11 cellular contexts compared by ENCODE assay signal in the genomic region with DNA sequence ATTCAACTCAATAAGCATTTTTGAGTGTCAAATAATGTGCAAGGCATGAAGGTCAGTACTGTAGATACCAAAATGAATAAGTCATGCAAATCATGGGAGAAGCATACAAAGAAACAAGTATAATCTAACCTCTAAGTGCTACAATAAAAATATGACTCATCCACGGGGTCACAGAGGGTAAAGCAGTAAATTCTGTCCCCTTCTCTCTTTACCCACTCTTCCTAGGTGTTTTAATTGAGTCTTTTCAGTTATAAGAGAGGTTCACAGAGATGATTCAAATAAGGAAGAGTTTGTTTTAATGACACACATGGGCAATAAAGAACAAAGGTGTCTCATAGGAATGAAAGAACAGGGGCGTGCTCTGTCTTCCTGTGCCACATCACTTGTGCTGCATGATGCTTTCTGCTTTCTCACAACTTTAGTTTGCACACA.
DNase-seq lines count a peak whose midpoint lies in the region; ATAC-seq, FAIRE-seq and TF ChIP-seq lines count a peak whose summit lies in the region.
"Had no signal": no experiment of that assay in that cellular context is flagged by ENCODE, and none has a peak within 500 bp of the region (broad histone marks: within the 10 kb centered on the region; RNA-seq: fewer than 3 reads in every experiment).

No MANE protein-coding gene starts in this region.

- no peaks in the 10 kb centered on the region for H3K79me2 ChIP-seq in trophoblast cell (ENCODE audit: control insufficient read depth, insufficient read depth, low read length, poor library complexity)

- H2AFZ ChIP-seq in trophoblast cell (ENCODE audit: insufficient read depth, low read length, poor library complexity): no peak overlapping the region

- H3K4me3 Mint-ChIP-seq in activated naive CD4-positive, alpha-beta T cell treated with anti-CD3 and anti-CD28 coated beads for 36 hours: no peak overlapping the region
- H3K4me3 Mint-ChIP-seq in stimulated activated effector memory CD8-positive, alpha-beta T cell treated with anti-CD3 and anti-CD28 coated beads, Interleukin-12 subunit alpha, Interleukin-12 subunit beta, amount 100 ng/mL, for 72 hours: no peak overlapping the region
- H3K4me3 Mint-ChIP-seq: nephron; stimulated activated memory B cell treated with anti-CD40 and anti-IgM and Interleukin-4, amounts not matched to agents 10 μg/mL and 1 μg/mL and 100 μg/mL, for 72 hours had no signal

- no peaks in the 10 kb centered on the region for H3K9me3 ChIP-seq in trophoblast cell (ENCODE audit: insufficient read depth, low read depth, low read length)

- H3K14ac ChIP-seq in trophoblast cell (ENCODE audit: low read length): no peak overlapping the region

- CTCF ChIA-PET in activated naive CD4-positive, alpha-beta T cell treated with anti-CD3 and anti-CD28 coated beads for 36 hours (lab: Charles Lee): interaction anchor here (0.6 kb wide), 1 partner anchor 459 kb away, joined by 3 read pairs; no protein-coding TSS in a partner anchor

- no peaks in the 10 kb centered on the region for H3K27me3 Mint-ChIP-seq in activated naive CD4-positive, alpha-beta T cell treated with anti-CD3 and anti-CD28 coated beads for 36 hours (ENCODE audit: low read depth)
- H3K27me3 Mint-ChIP-seq: stimulated activated memory B cell treated with anti-CD40 and anti-IgM and Interleukin-4, amounts not matched to agents 10 μg/mL and 1 μg/mL and 100 μg/mL, for 72 hours had no signal

- H3K4me2 ChIP-seq in trophoblast cell (ENCODE audit: low read length): no peak overlapping the region

- H4K12ac ChIP-seq in trophoblast cell (ENCODE audit: low read depth, low read length): no peak overlapping the region

- no CpG with 5 or more reads among the region's 2 CpGs for WGBS in trophoblast cell (ENCODE audit: extremely low coverage, insufficient coverage, insufficient read length)

- no peak overlapping the region for H2AK5ac ChIP-seq in trophoblast cell (ENCODE audit: low read length)

- H3K18ac ChIP-seq in trophoblast cell (ENCODE audit: low read length): no peak overlapping the region

- H3K4me1 Mint-ChIP-seq in activated naive CD4-positive, alpha-beta T cell treated with anti-CD3 and anti-CD28 coated beads for 36 hours (ENCODE audit: low read depth): no peaks in the 10 kb centered on the region
- H3K4me1 Mint-ChIP-seq in stimulated activated effector memory CD8-positive, alpha-beta T cell treated with anti-CD3 and anti-CD28 coated beads, Interleukin-12 subunit alpha, Interleukin-12 subunit beta, amount 100 ng/mL, for 72 hours: no peaks in the 10 kb centered on the region
- H3K4me1 Mint-ChIP-seq: stimulated activated memory B cell treated with anti-CD40 and anti-IgM and Interleukin-4, amounts not matched to agents 10 μg/mL and 1 μg/mL and 100 μg/mL, for 72 hours had no signal

- H3K36me3 Mint-ChIP-seq in activated naive CD4-positive, alpha-beta T cell treated with anti-CD3 and anti-CD28 coated beads for 36 hours (ENCODE audit: low read depth): no peaks in the 10 kb centered on the region
- H3K36me3 Mint-ChIP-seq in stimulated activated effector memory CD8-positive, alpha-beta T cell treated with anti-CD3 and anti-CD28 coated beads, Interleukin-12 subunit alpha, Interleukin-12 subunit beta, amount 100 ng/mL, for 72 hours: no peaks in the 10 kb centered on the region
- H3K36me3 Mint-ChIP-seq: stimulated activated memory B cell treated with anti-CD40 and anti-IgM and Interleukin-4, amounts not matched to agents 10 μg/mL and 1 μg/mL and 100 μg/mL, for 72 hours had no signal

- no peak overlapping the region for H2BK5ac ChIP-seq in trophoblast cell (ENCODE audit: low read depth, low read length, poor library complexity)

- no peak overlapping the region for H4K8ac ChIP-seq in trophoblast cell (ENCODE audit: low read depth, low read length)

- H3K4ac ChIP-seq in trophoblast cell (ENCODE audit: low read depth, low read length): no peak overlapping the region

- intact Hi-C loops in activated naive CD4-positive, alpha-beta T cell treated with anti-CD3 and anti-CD28 coated beads for 36 hours (cut with micrococcal nuclease): no loop called here

- DNase-seq in activated naive CD4-positive, alpha-beta T cell treated with anti-CD3 and anti-CD28 coated beads for 36 hours: peak; percentile 5
- DNase-seq in activated naive CD4-positive, alpha-beta T cell (lab: John Stamatoyannopoulos, UW): no peak
- no peak for DNase-seq in stimulated activated effector memory CD8-positive, alpha-beta T cell treated with anti-CD3 and anti-CD28 coated beads, Interleukin-12 subunit alpha, Interleukin-12 subunit beta, amount 100 ng/mL, for 72 hours (ENCODE audit: low spot score in 2 of 2)
- no peak for DNase-seq in frontal cortex (ENCODE audit: low spot score in 2 of 2)
- DNase-seq in NCI-H1092 (lab: John Stamatoyannopoulos, UW): no peak
- DNase-seq in trophoblast cell: no peak

- ATAC-seq in HG03575 (IDR thresholded peaks at IDR 0.05; ENCODE audit: extremely low read depth, insufficient number of reproducible peaks, low FRiP score, unreplicated experiment): peak; percentile 43
- ATAC-seq in SK-N-SH treated with all-trans-retinoic acid at 6 μM for 48 hours: peak; percentile 40; the same call in 1 of the 3 replicates
- ATAC-seq in stimulated activated effector memory CD8-positive, alpha-beta T cell treated with anti-CD3 and anti-CD28 coated beads, Interleukin-12 subunit alpha, Interleukin-12 subunit beta, amount 100 ng/mL, for 72 hours: peak; percentile 57
- ATAC-seq: stimulated activated memory B cell treated with anti-CD40 and anti-IgM and Interleukin-4, amounts not matched to agents 10 μg/mL and 1 μg/mL and 100 μg/mL, for 72 hours had no signal

- H3K23ac ChIP-seq in trophoblast cell (ENCODE audit: low read length): no peak overlapping the region

- H3K27ac ChIP-seq in trophoblast cell (ENCODE audit: low read depth, low read length): no peak overlapping the region

- no peak overlapping the region for H3K4me3 ChIP-seq in trophoblast cell (ENCODE audit: low read depth, low read length)

- no peaks in the 10 kb centered on the region for H3K27me3 ChIP-seq in trophoblast cell (ENCODE audit: insufficient read depth, low read length)

- H3K9me3 Mint-ChIP-seq in activated naive CD4-positive, alpha-beta T cell treated with anti-CD3 and anti-CD28 coated beads for 36 hours: no peaks in the 10 kb centered on the region
- no peaks in the 10 kb centered on the region for H3K9me3 Mint-ChIP-seq in stimulated activated effector memory CD8-positive, alpha-beta T cell treated with anti-CD3 and anti-CD28 coated beads, Interleukin-12 subunit alpha, Interleukin-12 subunit beta, amount 100 ng/mL, for 72 hours
- H3K9me3 Mint-ChIP-seq: stimulated activated memory B cell treated with anti-CD40 and anti-IgM and Interleukin-4, amounts not matched to agents 10 μg/mL and 1 μg/mL and 100 μg/mL, for 72 hours had no signal

- no peak overlapping the region for H3K9ac ChIP-seq in trophoblast cell (ENCODE audit: low read length)

- no peaks in the 10 kb centered on the region for H3K79me1 ChIP-seq in trophoblast cell (ENCODE audit: low read length)

- FAIRE-seq in frontal cortex (lab: Jason Lieb, UNC): no peak
- FAIRE-seq: GM19239 had no signal

- H2BK12ac ChIP-seq in trophoblast cell (ENCODE audit: low read length): no peak overlapping the region

- peaks cover 0 to 2% of the 10 kb centered on the region in 2 experiments for H3K4me1 ChIP-seq in trophoblast cell (ENCODE audit: control insufficient read depth in 1 of 2, insufficient read depth in 2 of 2, low read length in 2 of 2)

- no peaks in the 10 kb centered on the region for H3K36me3 ChIP-seq in trophoblast cell (ENCODE audit: control insufficient read depth in 1 of 2, insufficient read depth in 2 of 2, low read length in 2 of 2)

- H2BK120ac ChIP-seq in trophoblast cell (ENCODE audit: insufficient read depth, low read length, poor library complexity): no peak overlapping the region

- no peak overlapping the region for H3K27ac Mint-ChIP-seq in activated naive CD4-positive, alpha-beta T cell treated with anti-CD3 and anti-CD28 coated beads for 36 hours
- H3K27ac Mint-ChIP-seq in stimulated activated effector memory CD8-positive, alpha-beta T cell treated with anti-CD3 and anti-CD28 coated beads, Interleukin-12 subunit alpha, Interleukin-12 subunit beta, amount 100 ng/mL, for 72 hours: no peak overlapping the region
- H3K27ac Mint-ChIP-seq: stimulated activated memory B cell treated with anti-CD40 and anti-IgM and Interleukin-4, amounts not matched to agents 10 μg/mL and 1 μg/mL and 100 μg/mL, for 72 hours had no signal

- H4K91ac ChIP-seq in trophoblast cell (ENCODE audit: low read depth, low read length): no peak overlapping the region

TF ChIP-seq in SK-N-SH treated with all-trans-retinoic acid at 6 μM for 48 hours, 23 proteins besides CTCF, POLR2A, EP300 and RAD21:
- peak; percentile 69; the same call in 1 of the 2 replicates for TF ChIP-seq ISL1 (CRISPR knock-in tag; IDR thresholded peaks at IDR 0.05)
- TF ChIP-seq OSR1 (CRISPR knock-in tag; IDR thresholded peaks at IDR 0.05): no peak
